Comparison of ENCODE assay signal across 24 cellular contexts in genomic region chr2:147051814-147052213, GRCh38.
"Had no signal": no experiment of that assay in that cellular context is flagged by ENCODE, and none has a peak within 500 bp of the region (broad histone marks: within the 10 kb centered on the region; RNA-seq: fewer than 3 reads in every experiment).

No MANE protein-coding gene starts in this region.

- H3K4me3 ChIP-seq: coronary artery, dorsolateral prefrontal cortex, heart right ventricle, right atrium auricular region, testis had no signal

- H3K4me1 ChIP-seq: heart right ventricle, right atrium auricular region, testis had no signal

- H3K4me1 Mint-ChIP-seq: activated B cell treated with CpG ODN at 0.5 μM for 24 hours; activated CD4-positive, alpha-beta T cell treated with anti-CD3 and anti-CD28 coated beads for 36 hours; naive B cell had no signal

- H3K9me3 ChIP-seq: right atrium auricular region, testis had no signal

- H3K36me3 ChIP-seq: heart right ventricle, right atrium auricular region had no signal

- DNase-seq: activated B cell treated with CpG ODN at 0.5 μM for 24 hours; activated CD4-positive, alpha-beta T cell treated with anti-CD3 and anti-CD28 coated beads for 36 hours; activated CD8-positive, alpha-beta T cell treated with anti-CD3 and anti-CD28 coated beads, Interleukin-2, amount 10 ng/mL, durations not matched to agents 7 days and 5 days; activated naive CD4-positive, alpha-beta T cell; activated T-cell treated with anti-CD3 and anti-CD28 coated beads for 4 hours; activated T-cell treated with anti-CD3 and anti-CD28 coated beads, Interleukin-2, amount 50 U/mL, for 72 hours; dorsolateral prefrontal cortex; effector memory CD4-positive, alpha-beta T cell; heart right ventricle; islet precursor cell; left cardiac atrium; left ventricle myocardium superior; naive B cell; occipital lobe; stimulated activated CD4-positive, alpha-beta T cell treated with anti-CD3 and anti-CD28 coated beads, Interleukin-15, amount 100 ng/mL, for 24 hours; stimulated activated naive CD8-positive, alpha-beta T cell treated with anti-CD3 and anti-CD28 coated beads, Interleukin-15, Interleukin-2, amounts not matched to agents 100 U/mL and 50 U/mL, for 24 hours; T-helper 1 cell; testis; trophoblast cell had no signal

- H3K27me3 Mint-ChIP-seq: activated B cell treated with CpG ODN at 0.5 μM for 24 hours, naive B cell had no signal

- H3K36me3 Mint-ChIP-seq: activated naive CD4-positive, alpha-beta T cell treated with anti-CD3 and anti-CD28 coated beads, Interleukin-2, amount 50 U/mL, for 72 hours; naive B cell had no signal

- H3K27me3 ChIP-seq: right atrium auricular region, testis had no signal

- H3K27ac Mint-ChIP-seq: activated B cell treated with CpG ODN at 0.5 μM for 24 hours; activated CD4-positive, alpha-beta T cell treated with anti-CD3 and anti-CD28 coated beads for 36 hours; activated CD8-positive, alpha-beta T cell treated with anti-CD3 and anti-CD28 coated beads, Interleukin-2, amount 10 ng/mL, durations not matched to agents 7 days and 5 days; activated naive CD4-positive, alpha-beta T cell treated with anti-CD3 and anti-CD28 coated beads, Interleukin-2, amount 50 U/mL, for 72 hours; activated T-cell treated with anti-CD3 and anti-CD28 coated beads, Interleukin-2, amount 50 U/mL, for 72 hours; naive B cell; T-helper 2 cell treated with Interferon-gamma antibody and Interleukin-4, amounts not matched to agents 5 μg/mL and 100 μg/mL, for 36 hours had no signal

- ATAC-seq: activated CD4-positive, alpha-beta T cell treated with anti-CD3 and anti-CD28 coated beads for 36 hours; activated CD8-positive, alpha-beta T cell treated with anti-CD3 and anti-CD28 coated beads, Interleukin-2, amount 10 ng/mL, durations not matched to agents 7 days and 5 days; activated naive CD4-positive, alpha-beta T cell treated with anti-CD3 and anti-CD28 coated beads, Interleukin-2, amount 50 U/mL, for 72 hours; activated T-cell treated with anti-CD3 and anti-CD28 coated beads, Interleukin-2, amount 50 U/mL, for 72 hours; heart right ventricle; left cardiac atrium; left ventricle myocardium superior; stimulated activated naive CD8-positive, alpha-beta T cell treated with anti-CD3 and anti-CD28 coated beads, Interleukin-15, Interleukin-2, amounts not matched to agents 100 U/mL and 50 U/mL, for 24 hours had no signal

- H3K9me3 Mint-ChIP-seq: activated B cell treated with CpG ODN at 0.5 μM for 24 hours; activated naive CD4-positive, alpha-beta T cell treated with anti-CD3 and anti-CD28 coated beads, Interleukin-2, amount 50 U/mL, for 72 hours; activated T-cell treated with anti-CD3 and anti-CD28 coated beads, Interleukin-2, amount 50 U/mL, for 72 hours; T-helper 2 cell treated with Interferon-gamma antibody and Interleukin-4, amounts not matched to agents 5 μg/mL and 100 μg/mL, for 36 hours had no signal

- H3K4me3 Mint-ChIP-seq: activated B cell treated with CpG ODN at 0.5 μM for 24 hours; activated CD4-positive, alpha-beta T cell treated with anti-CD3 and anti-CD28 coated beads for 36 hours; activated CD8-positive, alpha-beta T cell treated with anti-CD3 and anti-CD28 coated beads, Interleukin-2, amount 10 ng/mL, durations not matched to agents 7 days and 5 days; activated T-cell treated with anti-CD3 and anti-CD28 coated beads, Interleukin-2, amount 50 U/mL, for 72 hours; naive B cell; neural crest cell; T-helper 2 cell treated with Interferon-gamma antibody and Interleukin-4, amounts not matched to agents 5 μg/mL and 100 μg/mL, for 36 hours had no signal

- H3K27ac ChIP-seq: coronary artery, dorsolateral prefrontal cortex, heart right ventricle, right atrium auricular region, testis had no signal
